8 cellular contexts compared by ENCODE assay signal in genomic region chr18:33839452-33840225, GRCh38.
DNase-seq lines count a peak whose midpoint lies in the region; ATAC-seq and TF ChIP-seq lines count a peak whose summit lies in the region.

No MANE protein-coding gene starts in this region.

- peak overlapping the region; percentile 62 for H3K4me2 ChIP-seq in OCI-LY3 (ENCODE audit: low read length)
- H3K4me2 ChIP-seq in neural progenitor cell, result no peak overlapping the region

- DNase-seq in AG09309 (ENCODE audit: low read depth) (no peak), HT1080 (ENCODE audit: low read depth) (peak; percentile 47), epithelial cell of esophagus (ENCODE audit: low read depth) (peak; percentile 70), neural progenitor cell (ENCODE audit: low spot score) (peak; percentile 70)
- DNase-seq in activated naive CD4-positive, alpha-beta T cell treated with anti-CD3 and anti-CD28 coated beads, Interleukin-2, amount 10 ng/mL, durations not matched to agents 7 days and 5 days, result no peak

- H3K36me3 ChIP-seq in OCI-LY3 (replicated peaks; ENCODE audit: low read depth, low read length) (no peaks in the 10 kb centered on the region), neural progenitor cell (no peaks in the 10 kb centered on the region)

- H3K9ac ChIP-seq in OCI-LY3 (ENCODE audit: low read length) (0 out of 2 replicates have a peak overlapping the region, but pooled peaks have one; percentile 16), neural progenitor cell (no peak overlapping the region)

- H3K27me3 ChIP-seq in OCI-LY3 (ENCODE audit: low read depth, low read length) (no peaks in the 10 kb centered on the region), neural progenitor cell (no peaks in the 10 kb centered on the region)

- TF ChIP-seq CTCF in AG09309 (IDR thresholded peaks at IDR 0.05; ENCODE audit: control insufficient read depth, insufficient read depth, low read depth, low read length, missing control alignments) (peak; percentile 25), OCI-LY3 (IDR thresholded peaks at IDR 0.05; ENCODE audit: low read depth, low read length) (peak; percentile 91), epithelial cell of esophagus (IDR thresholded peaks at IDR 0.05; ENCODE audit: insufficient read depth, low read depth, low read length, missing control alignments) (peak; percentile 83), neural progenitor cell (IDR thresholded peaks at IDR 0.05) (peak; percentile 86)

- H3K36me3 Mint-ChIP-seq in neural progenitor cell, result no peaks in the 10 kb centered on the region
- no peaks in the 10 kb centered on the region for H3K36me3 Mint-ChIP-seq in activated naive CD4-positive, alpha-beta T cell treated with anti-CD3 and anti-CD28 coated beads, Interleukin-2, amount 10 ng/mL, durations not matched to agents 7 days and 5 days

- H3K4me1 Mint-ChIP-seq in neural progenitor cell, result peaks cover 2% of the 10 kb centered on the region
- H3K4me1 Mint-ChIP-seq in activated naive CD4-positive, alpha-beta T cell treated with anti-CD3 and anti-CD28 coated beads, Interleukin-2, amount 10 ng/mL, durations not matched to agents 7 days and 5 days, result no peaks in the 10 kb centered on the region

- H3F3A ChIP-seq in neural progenitor cell (ENCODE audit: low read depth), result no peaks in the 10 kb centered on the region

- no peak overlapping the region for H3K27ac ChIP-seq in OCI-LY3 (ENCODE audit: low read length)
- no peak overlapping the region for H3K27ac ChIP-seq in neural progenitor cell

- no peak overlapping the region for H3K27ac Mint-ChIP-seq in neural progenitor cell
- H3K27ac Mint-ChIP-seq in activated naive CD4-positive, alpha-beta T cell treated with anti-CD3 and anti-CD28 coated beads, Interleukin-2, amount 10 ng/mL, durations not matched to agents 7 days and 5 days, result no peak overlapping the region

- H4K20me1 ChIP-seq in OCI-LY3 (ENCODE audit: insufficient read depth, low read length) (no peaks in the 10 kb centered on the region), neural progenitor cell (ENCODE audit: low read depth) (no peaks in the 10 kb centered on the region)

- H3K4me1 ChIP-seq in OCI-LY3 (ENCODE audit: low read length) (peaks cover 32% of the 10 kb centered on the region), neural progenitor cell (peaks cover 8% of the 10 kb centered on the region)

- ATAC-seq in GM18907 (IDR thresholded peaks at IDR 0.05; ENCODE audit: unreplicated experiment) (peak; percentile 76), HG03095 (IDR thresholded peaks at IDR 0.05; ENCODE audit: unreplicated experiment) (no peak)

- H2AFZ ChIP-seq in OCI-LY3 (ENCODE audit: low read depth, low read length) (0 out of 2 replicates have a peak overlapping the region, but pooled peaks have one; percentile 22), neural progenitor cell (replicated peaks) (no peak overlapping the region)

- H3K79me2 ChIP-seq in OCI-LY3 (ENCODE audit: low read length) (no peaks in the 10 kb centered on the region), neural progenitor cell (ENCODE audit: low read depth) (no peaks in the 10 kb centered on the region)

- CTCF ChIA-PET in activated naive CD4-positive, alpha-beta T cell treated with anti-CD3 and anti-CD28 coated beads, Interleukin-2, amount 10 ng/mL, durations not matched to agents 7 days and 5 days (lab: Charles Lee), result interaction anchor here (0.6 to 1.4 kb wide), 3 partner anchors 8 to 1281 kb away, joined by 3 to 6 read pairs (median 3); no protein-coding TSS in a partner anchor

- H3K4me3 Mint-ChIP-seq in neural progenitor cell, result no peak overlapping the region
- H3K4me3 Mint-ChIP-seq in activated naive CD4-positive, alpha-beta T cell treated with anti-CD3 and anti-CD28 coated beads, Interleukin-2, amount 10 ng/mL, durations not matched to agents 7 days and 5 days, result no peak overlapping the region

- peaks cover 2% of the 10 kb centered on the region for H3K27me3 Mint-ChIP-seq in neural progenitor cell (ENCODE audit: insufficient read depth, low read depth)
- no peaks in the 10 kb centered on the region for H3K27me3 Mint-ChIP-seq in activated naive CD4-positive, alpha-beta T cell treated with anti-CD3 and anti-CD28 coated beads, Interleukin-2, amount 10 ng/mL, durations not matched to agents 7 days and 5 days

- H3K9me3 ChIP-seq in OCI-LY3 (ENCODE audit: insufficient read depth, low read length), result no peaks in the 10 kb centered on the region
- no peaks in the 10 kb centered on the region for H3K9me3 ChIP-seq in neural progenitor cell (ENCODE audit: low read depth)

- no peak overlapping the region for H3K4me3 ChIP-seq in AG09309 (ENCODE audit: control insufficient read depth, low read depth, low read length)
- peak overlapping the region; percentile 21 for H3K4me3 ChIP-seq in OCI-LY3 (ENCODE audit: low read length)
- no peak overlapping the region for H3K4me3 ChIP-seq in epithelial cell of esophagus (ENCODE audit: low read length)
- H3K4me3 ChIP-seq in neural progenitor cell, result no peak overlapping the region

- peaks cover 2% of the 10 kb centered on the region for H3K9me3 Mint-ChIP-seq in neural progenitor cell
- H3K9me3 Mint-ChIP-seq in activated naive CD4-positive, alpha-beta T cell treated with anti-CD3 and anti-CD28 coated beads, Interleukin-2, amount 10 ng/mL, durations not matched to agents 7 days and 5 days, result peaks cover 2% of the 10 kb centered on the region

Comparison
In these comparisons a context has a peak if more than half of its experiments do, and no peak if none do; other contexts are left out.
1. DNase-seq: peak in HT1080 (single experiment), epithelial cell of esophagus (single experiment) and neural progenitor cell (single experiment); none in AG09309 (single experiment) and activated naive CD4-positive, alpha-beta T cell treated with anti-CD3 and anti-CD28 coated beads, Interleukin-2, amount 10 ng/mL, durations not matched to agents 7 days and 5 days (single experiment).
2. CTCF ChIP-seq: peak in every context shown above with its lines; median percentile 91 in OCI-LY3; 86 in neural progenitor cell; 83 in epithelial cell of esophagus; 25 in AG09309.